ENCODE assay signal across 15 cellular contexts in genomic region chr1:173717238-173717637, GRCh38. TPM values are rescaled to one million over a fixed set of nuclear protein-coding genes. Genes with fewer than 3 reads are reported as not detected.
A peak's percentile ranks its signal among the peaks of the same experiment; 100 is the strongest.
DNase-seq lines count a peak whose midpoint lies in the region; ATAC-seq, FAIRE-seq and TF ChIP-seq lines count a peak whose summit lies in the region.
"Had no signal": no experiment of that assay in that cellular context is flagged by ENCODE, and none has a peak within 500 bp of the region (broad histone marks: within the 10 kb centered on the region; RNA-seq: fewer than 3 reads in every experiment).

No MANE protein-coding gene starts in this region.

- peaks cover 36% of the 10 kb centered on the region for H3K36me3 Mint-ChIP-seq in activated CD4-positive, alpha-beta T cell treated with anti-CD3 and anti-CD28 coated beads, Interleukin-2, amount 10 ng/mL, durations not matched to agents 7 days and 5 days (ENCODE audit: low read depth)

- CTCF ChIA-PET in activated CD4-positive, alpha-beta T cell treated with anti-CD3 and anti-CD28 coated beads, Interleukin-2, amount 10 ng/mL, durations not matched to agents 7 days and 5 days (lab: Charles Lee): interaction anchor here (1.2 kb wide), 2 partner anchors 107 to 287 kb away, joined by 3 to 4 read pairs; partner anchors contain the start of gene DARS2

- H3K27me3 ChIP-seq in hepatocyte: no peaks in the 10 kb centered on the region
- H3K27me3 ChIP-seq: ovary had no signal

- no peak overlapping the region for H3K27ac ChIP-seq in hepatocyte
- H3K27ac ChIP-seq: lower lobe of right lung, ovary had no signal

- peak overlapping the region; percentile 76 for H3K4me2 ChIP-seq in hepatocyte

- peaks cover 61% of the 10 kb centered on the region for H3K79me2 ChIP-seq in hepatocyte

- no peaks in the 10 kb centered on the region for H3K36me3 ChIP-seq in hepatocyte (replicated peaks; ENCODE audit: insufficient read depth, low read depth)
- H3K36me3 ChIP-seq: ovary had no signal

- TF ChIP-seq CTCF in hepatocyte (IDR thresholded peaks at IDR 0.05; ENCODE audit: poor library complexity): no peak

- no peaks in the 10 kb centered on the region for H3K9me3 ChIP-seq in hepatocyte (ENCODE audit: low read depth)
- H3K9me3 ChIP-seq: lower lobe of right lung, ovary had no signal

- no peak for DNase-seq in activated CD4-positive, alpha-beta T cell treated with anti-CD3 and anti-CD28 coated beads, Interleukin-2, amount 10 ng/mL, durations not matched to agents 7 days and 5 days
- DNase-seq in activated CD4-positive, alpha-beta T cell treated with anti-CD3 and anti-CD28 coated beads for 48 hours: no peak
- DNase-seq in RCC 7860 (ENCODE audit: low spot score) (peak; percentile 26), hepatocyte (ENCODE audit: low spot score) (peak; percentile 8), renal cortical epithelial cell (ENCODE audit: low read depth) (peak; percentile 77), NCI-H1092 (lab: John Stamatoyannopoulos, UW) (no peak), OCI-M1 (lab: John Stamatoyannopoulos, UW) (no peak)
- DNase-seq: activated CD4-positive, alpha-beta memory T cell treated with anti-CD3 and anti-CD28 coated beads for 36 hours; activated naive CD4-positive, alpha-beta T cell treated with Interleukin-2 at 50 U/mL for 16 hours; DMS 273 treated with DMSO at 0.1 percent for 48 hours; lower lobe of right lung; NCI-H1417; NCI-H345; ovary had no signal

- no peak for ATAC-seq in HG03175 (IDR thresholded peaks at IDR 0.05; ENCODE audit: unreplicated experiment)

- H3K27ac Mint-ChIP-seq in activated CD4-positive, alpha-beta T cell treated with anti-CD3 and anti-CD28 coated beads, Interleukin-2, amount 10 ng/mL, durations not matched to agents 7 days and 5 days: no peak overlapping the region
- H3K27ac Mint-ChIP-seq: activated CD4-positive, alpha-beta memory T cell treated with anti-CD3 and anti-CD28 coated beads for 36 hours had no signal

- 90% methylated on average over 2 of the region's 2 CpGs for WGBS in hepatocyte (ENCODE audit: low lambda C conversion rate, missing lambda C conversion rate)

- peak overlapping the region; percentile 1 for H3K4me3 Mint-ChIP-seq in activated CD4-positive, alpha-beta T cell treated with anti-CD3 and anti-CD28 coated beads, Interleukin-2, amount 10 ng/mL, durations not matched to agents 7 days and 5 days
- H3K4me3 Mint-ChIP-seq: activated CD4-positive, alpha-beta memory T cell treated with anti-CD3 and anti-CD28 coated beads for 36 hours had no signal

- no peak overlapping the region for H3K4me3 ChIP-seq in hepatocyte
- H3K4me3 ChIP-seq: ovary had no signal

- H4K20me1 ChIP-seq in hepatocyte (ENCODE audit: insufficient read depth, poor library complexity, severe bottlenecking): peaks cover 9% of the 10 kb centered on the region

- H3K4me1 Mint-ChIP-seq in activated CD4-positive, alpha-beta T cell treated with anti-CD3 and anti-CD28 coated beads, Interleukin-2, amount 10 ng/mL, durations not matched to agents 7 days and 5 days: peaks cover 30% of the 10 kb centered on the region

- FAIRE-seq in RCC 7860 (lab: Jason Lieb, UNC): peak; percentile 46

- no peak overlapping the region for H2AFZ ChIP-seq in hepatocyte

- H3K9me3 Mint-ChIP-seq in activated CD4-positive, alpha-beta T cell treated with anti-CD3 and anti-CD28 coated beads, Interleukin-2, amount 10 ng/mL, durations not matched to agents 7 days and 5 days: peaks cover 4% of the 10 kb centered on the region
- H3K9me3 Mint-ChIP-seq: activated CD4-positive, alpha-beta memory T cell treated with anti-CD3 and anti-CD28 coated beads for 36 hours had no signal

- H3K4me1 ChIP-seq in hepatocyte (ENCODE audit: insufficient read depth): peaks cover 22% of the 10 kb centered on the region

- H3K27me3 Mint-ChIP-seq in activated CD4-positive, alpha-beta T cell treated with anti-CD3 and anti-CD28 coated beads, Interleukin-2, amount 10 ng/mL, durations not matched to agents 7 days and 5 days: peaks cover under 1% of the 10 kb centered on the region
- H3K27me3 Mint-ChIP-seq: activated CD4-positive, alpha-beta memory T cell treated with anti-CD3 and anti-CD28 coated beads for 36 hours had no signal

- POLR2A ChIA-PET in activated CD4-positive, alpha-beta T cell treated with anti-CD3 and anti-CD28 coated beads, Interleukin-2, amount 10 ng/mL, durations not matched to agents 7 days and 5 days (lab: Charles Lee): no interaction called here

- no peaks in the 10 kb centered on the region for H3K9me2 ChIP-seq in hepatocyte (replicated peaks; ENCODE audit: insufficient read depth)

RNA-seq across cellular contexts. Expression of gene KLHL20, which starts 2.5 kb away (rescaled TPM):
- 10 to 100 TPM; 21.3 to 21.6 TPM for total RNA-seq in activated CD4-positive, alpha-beta T cell treated with anti-CD3 and anti-CD28 coated beads, Interleukin-2, amount 10 ng/mL, durations not matched to agents 7 days and 5 days
- total RNA-seq in hepatocyte: 23.1 and 24.2 TPM in 2 replicates
- polyA plus RNA-seq in hepatocyte: 10.0 and 15.6 TPM in 2 replicates
- total RNA-seq in renal cortical epithelial cell: 27.4 and 32.1 TPM in 2 replicates

RNA-seq across cellular contexts. Expression of gene ANKRD45, which starts 47.6 kb away (rescaled TPM):
- total RNA-seq in activated CD4-positive, alpha-beta T cell treated with anti-CD3 and anti-CD28 coated beads, Interleukin-2, amount 10 ng/mL, durations not matched to agents 7 days and 5 days: not detected
- total RNA-seq in hepatocyte (0.10 TPM in 1 of 2 replicates, not detected in the other), renal cortical epithelial cell (1.4 and 17.4 TPM in 2 replicates)
- 1.0 and 2.2 TPM in 2 replicates for polyA plus RNA-seq in hepatocyte
- total RNA-seq: activated CD4-positive, alpha-beta memory T cell treated with anti-CD3 and anti-CD28 coated beads for 36 hours had no signal

Comparison
In these comparisons a context has a peak if more than half of its experiments do, and no peak if none do; other contexts are left out.
1. DNase-seq: peak in RCC 7860 (single experiment), hepatocyte (single experiment) and renal cortical epithelial cell (single experiment); none in activated CD4-positive, alpha-beta T cell treated with anti-CD3 and anti-CD28 coated beads, Interleukin-2, amount 10 ng/mL, durations not matched to agents 7 days and 5 days (single experiment), activated CD4-positive, alpha-beta T cell treated with anti-CD3 and anti-CD28 coated beads for 48 hours (single experiment), NCI-H1092 (single experiment) and OCI-M1 (single experiment).